8 cellular contexts compared by ENCODE assay signal in the genomic region with DNA sequence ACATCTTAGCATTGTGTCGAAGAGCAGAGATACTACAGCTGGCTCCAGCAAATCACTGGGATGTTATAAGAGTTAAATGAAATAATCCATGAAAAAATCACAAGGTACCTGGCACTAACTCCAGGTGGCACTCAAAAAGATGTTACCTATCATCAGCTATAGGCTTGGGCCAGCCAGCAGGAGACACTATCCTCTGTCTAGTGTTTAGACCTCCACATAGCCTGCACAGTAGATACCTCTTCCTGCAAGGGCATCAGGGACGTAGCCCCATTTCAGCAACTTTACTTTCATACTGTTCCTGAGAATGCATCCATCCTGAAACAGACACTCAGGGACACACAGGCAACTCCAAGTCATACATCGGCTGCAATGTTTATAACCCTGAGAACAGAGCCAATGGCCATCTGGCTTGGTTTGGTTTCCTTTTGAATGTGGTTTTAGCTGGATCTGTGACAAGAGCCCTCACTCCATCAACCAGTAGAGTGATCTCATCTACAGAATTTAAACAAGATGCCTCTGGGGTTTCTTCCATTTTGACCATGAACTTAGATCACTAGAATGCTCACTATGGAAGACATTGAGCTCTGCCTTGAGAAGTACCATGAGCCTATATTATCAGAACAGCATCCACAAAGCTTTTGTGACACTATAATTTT.
DNase-seq lines count a peak whose midpoint lies in the region; ATAC-seq lines count a peak whose summit lies in the region.

No MANE protein-coding gene starts in this region.

- peaks cover 4% of the 10 kb centered on the region for H3K36me3 Mint-ChIP-seq in natural killer cell treated with Interleukin-12 subunit alpha and Interleukin-12 subunit beta and Interleukin-15 and Interleukin-18, amount 100 ng/mL, for 72 hours
- no peaks in the 10 kb centered on the region for H3K36me3 Mint-ChIP-seq in T-cell

- H3K4me1 Mint-ChIP-seq in natural killer cell treated with Interleukin-12 subunit alpha and Interleukin-12 subunit beta and Interleukin-15 and Interleukin-18, amount 100 ng/mL, for 72 hours (ENCODE audit: low read depth in 2 of 2): peaks cover 26 to 47% of the 10 kb centered on the region in 2 donors
- H3K4me1 Mint-ChIP-seq in T-cell: peaks cover 9 to 14% (median 9%) of the 10 kb centered on the region in 3 donors

- no peaks in the 10 kb centered on the region for H3K27me3 Mint-ChIP-seq in natural killer cell treated with Interleukin-12 subunit alpha and Interleukin-12 subunit beta and Interleukin-15 and Interleukin-18, amount 100 ng/mL, for 72 hours
- H3K27me3 Mint-ChIP-seq in T-cell: no peaks in the 10 kb centered on the region

- ATAC-seq in HG03039 (IDR thresholded peaks at IDR 0.05; ENCODE audit: unreplicated experiment) (peak; percentile 60), T-cell (replicated peaks in 1 of 4) (no peak), GM18517 (IDR thresholded peaks at IDR 0.05; ENCODE audit: unreplicated experiment) (no peak)
- peak; percentile 75 to 79 for ATAC-seq in natural killer cell treated with Interleukin-12 subunit alpha and Interleukin-12 subunit beta and Interleukin-15 and Interleukin-18, amount 100 ng/mL, for 72 hours

- DNase-seq in GM04504 (ENCODE audit: low read depth) (peak; percentile 85), amniotic epithelial cell (ENCODE audit: low read depth) (peak; percentile 74), T-cell (no peak), SW 1271 (lab: John Stamatoyannopoulos, UW) (no peak), activated gamma-delta T cell (lab: John Stamatoyannopoulos, UW) (no peak)
- DNase-seq in natural killer cell treated with Interleukin-12 subunit alpha and Interleukin-12 subunit beta and Interleukin-15 and Interleukin-18, amount 100 ng/mL, for 72 hours (ENCODE audit: low spot score): no peak

- H3K9me3 Mint-ChIP-seq in natural killer cell treated with Interleukin-12 subunit alpha and Interleukin-12 subunit beta and Interleukin-15 and Interleukin-18, amount 100 ng/mL, for 72 hours: no peaks in the 10 kb centered on the region
- H3K9me3 Mint-ChIP-seq in T-cell: no peaks in the 10 kb centered on the region

- peak overlapping the region; percentile 76 for H3K4me3 Mint-ChIP-seq in natural killer cell treated with Interleukin-12 subunit alpha and Interleukin-12 subunit beta and Interleukin-15 and Interleukin-18, amount 100 ng/mL, for 72 hours
- no peak overlapping the region for H3K4me3 Mint-ChIP-seq in T-cell

- peak overlapping the region; percentile 58 to 63 for H3K27ac Mint-ChIP-seq in natural killer cell treated with Interleukin-12 subunit alpha and Interleukin-12 subunit beta and Interleukin-15 and Interleukin-18, amount 100 ng/mL, for 72 hours
- no peak overlapping the region for H3K27ac Mint-ChIP-seq in T-cell

- CTCF ChIA-PET in T-cell (lab: Charles Lee): no interaction called here

- POLR2A ChIA-PET in T-cell (lab: Charles Lee): no interaction called here

Comparison
In these comparisons a context has a peak if more than half of its experiments do, and no peak if none do; other contexts are left out.
1. DNase-seq: peak in GM04504 (single experiment) and amniotic epithelial cell (single experiment); none in natural killer cell treated with Interleukin-12 subunit alpha and Interleukin-12 subunit beta and Interleukin-15 and Interleukin-18, amount 100 ng/mL, for 72 hours (single experiment), T-cell (0 of 34), SW 1271 (0 of 2) and activated gamma-delta T cell (single experiment).
2. ATAC-seq: peak in HG03039 (single experiment) and natural killer cell treated with Interleukin-12 subunit alpha and Interleukin-12 subunit beta and Interleukin-15 and Interleukin-18, amount 100 ng/mL, for 72 hours (2 of 2); none in T-cell (0 of 4) and GM18517 (single experiment).
3. H3K27ac Mint-ChIP-seq: peak in natural killer cell treated with Interleukin-12 subunit alpha and Interleukin-12 subunit beta and Interleukin-15 and Interleukin-18, amount 100 ng/mL, for 72 hours (2 of 2); none in T-cell (0 of 2).